In genomic region chr22:21628386-21629261, GRCh38 we compare ENCODE assay signal across 8 cellular contexts. TPM values are rescaled to one million over a fixed set of nuclear protein-coding genes. Genes with fewer than 3 reads are reported as not detected.
DNase-seq lines count a peak whose midpoint lies in the region; ATAC-seq, FAIRE-seq and TF ChIP-seq lines count a peak whose summit lies in the region.

No MANE protein-coding gene starts in this region.

- no peak for FAIRE-seq in H1 (lab: Jason Lieb, UNC)

- no peak overlapping the region for H2BK120ac ChIP-seq in H1 (replicated peaks; ENCODE audit: low read depth, low read length)

- H2AK5ac ChIP-seq in H1 (ENCODE audit: low read depth, low read length), result no peak overlapping the region

- H2BK15ac ChIP-seq in H1 (ENCODE audit: low read length), result no peak overlapping the region

- no peak overlapping the region for H3K23ac ChIP-seq in H1 (ENCODE audit: insufficient read length)

- TF ChIP-seq RAD21 in H1 (IDR thresholded peaks at IDR 0.05 in 1 of 2, conservative IDR thresholded peaks at IDR 0.05 in 1 of 2; ENCODE audit: low read depth in 2 of 2, low read length in 2 of 2) (no peak), neural cell (conservative IDR thresholded peaks at IDR 0.05) (no peak)

- TF ChIP-seq EP300 in H1 (IDR thresholded peaks at IDR 0.05; ENCODE audit: borderline replicate concordance in 1 of 2, low read depth in 2 of 2, low read length in 2 of 2), result no peak
- no peak for TF ChIP-seq EP300 in neural cell (conservative IDR thresholded peaks at IDR 0.05; ENCODE audit: poor library complexity, severe bottlenecking)

- H3K9me3 ChIP-seq in H1 (ENCODE audit: insufficient read depth in 2 of 2, low read depth in 1 of 2, low read length in 1 of 2) (no peaks in the 10 kb centered on the region; a peak in 1 of 4 replicates), neural cell (ENCODE audit: low read length) (no peaks in the 10 kb centered on the region)

- H3K9me2 ChIP-seq in neural cell (ENCODE audit: insufficient read depth, low read length), result no peaks in the 10 kb centered on the region

- no peak overlapping the region for H3K56ac ChIP-seq in H1 (replicated peaks; ENCODE audit: insufficient read length, low read depth, low read length)

- CTCF ChIA-PET in H1 (lab: Charles Lee; ENCODE audit: partially characterized antibody), result interaction anchor here (0.6 to 24.1 kb wide), 19 partner anchors 8 to 179 kb away, joined by 3 to 499 read pairs (median 7); partner anchors contain the start of genes CCDC116 and SDF2L1

- H3K14ac ChIP-seq in H1 (ENCODE audit: insufficient read length), result no peak overlapping the region

- no peak overlapping the region for H2BK20ac ChIP-seq in H1 (ENCODE audit: low read length)

- H3K79me2 ChIP-seq in H1 (ENCODE audit: control insufficient read depth in 1 of 2, insufficient read depth in 2 of 2, low read length in 2 of 2) (peaks cover 0 to 12% of the 10 kb centered on the region in 2 experiments; a peak in 1 of 4 replicates), neural cell (replicated peaks; ENCODE audit: insufficient read depth, low read length) (no peaks in the 10 kb centered on the region)

- H3K27me3 ChIP-seq in H1 (replicated peaks in 1 of 4; ENCODE audit: control insufficient read depth in 3 of 4, extremely low read depth in 1 of 4, insufficient read depth in 3 of 4, low read length in 3 of 4) (no peaks in the 10 kb centered on the region; a peak in 2 of 7 replicates), neural cell (ENCODE audit: insufficient read depth, low read depth, low read length) (no peaks in the 10 kb centered on the region)

- H3K18ac ChIP-seq in H1 (ENCODE audit: extremely low read depth, low read length), result no peak overlapping the region; the same call in 1 of the 2 replicates

- H2BK5ac ChIP-seq in H1 (ENCODE audit: low read depth, low read length), result peak overlapping the region; percentile 94; the same call in 1 of the 2 replicates

- H3K79me1 ChIP-seq in H1 (ENCODE audit: low read depth, low read length), result 0 out of 2 replicates have a peak, but pooled peaks cover 4% of the 10 kb centered on the region

- TF ChIP-seq POLR2A in H1 (IDR thresholded peaks at IDR 0.05; ENCODE audit: control extremely low read depth in 1 of 2, low read depth in 2 of 2, low read length in 2 of 2), result no peak; a peak in 1 of 3 replicates

- no peaks in the 10 kb centered on the region for H3F3A ChIP-seq in neural cell (ENCODE audit: insufficient read depth, low read length, poor library complexity, severe bottlenecking)

- peak overlapping the region; percentile 43; the same call in 1 of the 2 replicates for H2BK12ac ChIP-seq in H1 (ENCODE audit: low read depth, low read length)

- peaks cover 0 to 7% (median 3%) of the 10 kb centered on the region in 4 experiments; a peak in 3 of 8 replicates for H3K36me3 ChIP-seq in H1 (ENCODE audit: control insufficient read depth in 2 of 4, insufficient read depth in 4 of 4, low read length in 3 of 4)
- no peaks in the 10 kb centered on the region for H3K36me3 ChIP-seq in neural cell (ENCODE audit: insufficient read depth, low read length)

- 85% methylated on average over 55 of the region's 74 CpGs; no CpG with 5 or more reads in 1 of the 2 experiments for WGBS in H1 (ENCODE audit: extremely low coverage in 1 of 2, insufficient coverage in 1 of 2, insufficient read length in 1 of 2, insufficient replicate concordance in 2 of 2, low coverage in 1 of 2, low lambda C conversion rate in 2 of 2, missing lambda C conversion rate in 1 of 2), 2 experiments

- DNase-seq in LoVo (ENCODE audit: low spot score), result peak; percentile 22
- no peak for DNase-seq in H1 (ENCODE audit: low read depth in 1 of 2, low spot score in 2 of 2)
- DNase-seq in HCEC 1CT, result no peak

- no peak for TF ChIP-seq CTCF in H1 (IDR thresholded peaks at IDR 0.05; ENCODE audit: control extremely low read depth in 1 of 3, insufficient read depth in 1 of 3, low read depth in 1 of 3, low read length in 3 of 3)
- no peak for TF ChIP-seq CTCF in neural cell (IDR thresholded peaks at IDR 0.05; ENCODE audit: poor library complexity, severe bottlenecking)

- peak overlapping the region; percentile 20 for H4K91ac ChIP-seq in H1 (replicated peaks; ENCODE audit: insufficient read length, low read length)

- POLR2A ChIA-PET in H1 (lab: Charles Lee; ENCODE audit: partially characterized antibody), result interaction anchor here (0.6 to 10.2 kb wide), 16 partner anchors 7 to 66 kb away, joined by 3 to 74 read pairs (median 4); partner anchors contain the start of genes SDF2L1 and UBE2L3

- ATAC-seq in GM19397 (IDR thresholded peaks at IDR 0.05; ENCODE audit: unreplicated experiment), result no peak
- no peak for ATAC-seq in GM21786 (IDR thresholded peaks at IDR 0.05; ENCODE audit: unreplicated experiment)
- ATAC-seq in HG03571 (IDR thresholded peaks at IDR 0.05; ENCODE audit: unreplicated experiment), result no peak

- peak overlapping the region; percentile 86; the same call in 1 of the 2 replicates for H3K4me3 ChIP-seq in GM08714 (ENCODE audit: low read length)
- peak overlapping the region; percentile 52 to 95 (median 86) for H3K4me3 ChIP-seq in H1 (ENCODE audit: extremely low read depth in 1 of 4, insufficient read depth in 2 of 4, low read depth in 3 of 4, low read length in 4 of 4)
- H3K4me3 ChIP-seq in neural cell (ENCODE audit: low read length), result peak overlapping the region; percentile 79

- H3K23me2 ChIP-seq in H1 (ENCODE audit: low read depth, low read length), result no peaks in the 10 kb centered on the region; the same call in 1 of the 2 replicates

- no peak overlapping the region for H2AFZ ChIP-seq in H1 (ENCODE audit: low read length)
- H2AFZ ChIP-seq in neural cell (ENCODE audit: low read depth, low read length), result no peak overlapping the region

- H3K4ac ChIP-seq in H1 (replicated peaks; ENCODE audit: insufficient read length, low read depth, low read length), result peak overlapping the region; percentile 61

- H4K20me1 ChIP-seq in H1 (replicated peaks in 1 of 2; ENCODE audit: control insufficient read depth in 1 of 2, insufficient read depth in 2 of 2, low read length in 2 of 2) (peaks cover 17 to 22% of the 10 kb centered on the region in 2 experiments), neural cell (ENCODE audit: insufficient read depth) (no peaks in the 10 kb centered on the region)

- peak overlapping the region; percentile 97 for H4K8ac ChIP-seq in H1 (ENCODE audit: extremely low read depth, insufficient read depth, low read length)

- peaks cover 0 to 3% (median 2%) of the 10 kb centered on the region in 4 experiments; a peak in 3 of 7 replicates for H3K4me1 ChIP-seq in H1 (replicated peaks in 1 of 4; ENCODE audit: control insufficient read depth in 3 of 4, insufficient read depth in 4 of 4, low read length in 3 of 4)

- H3K27ac ChIP-seq in H1 (ENCODE audit: low read depth, low read length) (no peak overlapping the region), neural cell (ENCODE audit: low read length) (no peak overlapping the region)

- H3K4me2 ChIP-seq in H1 (ENCODE audit: insufficient read depth in 1 of 2, low read depth in 2 of 2, low read length in 2 of 2) (peak overlapping the region; percentile 2 to 83; a peak in 3 of 4 replicates), neural cell (ENCODE audit: low read length) (no peak overlapping the region)

- H4K5ac ChIP-seq in H1 (ENCODE audit: insufficient read length, low read depth, low read length), result peak overlapping the region; percentile 13

- H3K9ac ChIP-seq in H1 (replicated peaks in 1 of 4; ENCODE audit: extremely low read depth in 1 of 4, low read depth in 3 of 4, low read length in 3 of 4), result peak overlapping the region in 1 of 4 experiments; percentile 93; a peak in 2 of 7 replicates
- H3K9ac ChIP-seq in neural cell (ENCODE audit: low read length), result peak overlapping the region; percentile 71

RNA-seq across cellular contexts. Expression of gene YDJC, which starts 1.2 kb away (rescaled TPM):
- 36.5 and 36.7 TPM in 2 replicates for total RNA-seq in H1 (2021; fragmentation: NEBNext Ultra II Directional; extraction: Animal tissue kit (Norgen Biotek cat#: 25700))
- polyA plus RNA-seq in H1 (2011; rRNA removed) (45.2 and 77.7 TPM in 2 replicates), neural cell (20.0 and 27.6 TPM in 2 replicates)
- 52.3 TPM for polyA plus RNA-seq in H1 (2011; cell fraction: cytosol; rRNA removed)
- 67.6 TPM for polyA plus RNA-seq in H1 (2011; cell fraction: nucleus; rRNA removed)
- polyA plus RNA-seq in H1 (2012, experiment 1 of 2), result 15.0 to 30.0 TPM (median 26.4 TPM) in 4 replicates
- 25.5 TPM for polyA plus RNA-seq in H1 (2012, experiment 2 of 2)
- polyA plus RNA-seq in H1 (2013, experiment 1 of 2), result 27.5 TPM
- 26.7 TPM for polyA plus RNA-seq in H1 (2013, experiment 2 of 2)
- 4.1 and 7.6 TPM in 2 replicates for polyA minus RNA-seq in H1 (2011; rRNA and poly(A)+ RNA removed)
- polyA minus RNA-seq in H1 (2011; cell fraction: cytosol; rRNA and poly(A)+ RNA removed), result 21.9 TPM
- 36.6 TPM for polyA minus RNA-seq in H1 (2011; cell fraction: nucleus; rRNA and poly(A)+ RNA removed)
- polyA minus RNA-seq in neural cell, result 10.9 and 11.2 TPM in 2 replicates

RNA-seq across cellular contexts. Expression of gene CCDC116, which starts 3.9 kb away (rescaled TPM):
- not detected in 2 replicates for total RNA-seq in H1 (2021; fragmentation: NEBNext Ultra II Directional; extraction: Animal tissue kit (Norgen Biotek cat#: 25700))
- polyA plus RNA-seq in H1 (2011; rRNA removed) (0.08 and 0.14 TPM in 2 replicates), neural cell (0.28 and 1.1 TPM in 2 replicates)
- polyA plus RNA-seq in H1 (2011; cell fraction: cytosol; rRNA removed), result 0.09 TPM
- 0.39 TPM for polyA plus RNA-seq in H1 (2011; cell fraction: nucleus; rRNA removed)
- 0.08 to 0.15 TPM (median 0.14 TPM) in 3 of 4 replicates, not detected in the other for polyA plus RNA-seq in H1 (2012, experiment 1 of 2)
- not detected for polyA plus RNA-seq in H1 (2012, experiment 2 of 2)
- 0.16 TPM for polyA plus RNA-seq in H1 (2013, experiment 1 of 2)
- 0.07 TPM for polyA plus RNA-seq in H1 (2013, experiment 2 of 2)
- not detected in 2 replicates for polyA minus RNA-seq in H1 (2011; rRNA and poly(A)+ RNA removed)
- not detected for polyA minus RNA-seq in H1 (2011; cell fraction: cytosol; rRNA and poly(A)+ RNA removed)
- not detected for polyA minus RNA-seq in H1 (2011; cell fraction: nucleus; rRNA and poly(A)+ RNA removed)
- 0.49 and 0.81 TPM in 2 replicates for polyA minus RNA-seq in neural cell

RNA-seq across cellular contexts. Expression of gene SDF2L1, which starts 13.5 kb away (rescaled TPM):
- total RNA-seq in H1 (2021; fragmentation: NEBNext Ultra II Directional; extraction: Animal tissue kit (Norgen Biotek cat#: 25700)), result 51.1 and 54.5 TPM in 2 replicates
- polyA plus RNA-seq in H1 (2011; rRNA removed), result 59.6 and 75.4 TPM in 2 replicates
- 53.2 TPM for polyA plus RNA-seq in H1 (2011; cell fraction: cytosol; rRNA removed)
- 35.8 TPM for polyA plus RNA-seq in H1 (2011; cell fraction: nucleus; rRNA removed)
- 62.8 to 79.1 TPM (median 67.2 TPM) in 4 replicates for polyA plus RNA-seq in H1 (2012, experiment 1 of 2)
- 42.2 TPM for polyA plus RNA-seq in H1 (2012, experiment 2 of 2)
- polyA plus RNA-seq in H1 (2013, experiment 1 of 2), result 28.1 TPM
- 37.2 TPM for polyA plus RNA-seq in H1 (2013, experiment 2 of 2)
- polyA minus RNA-seq in H1 (2011; rRNA and poly(A)+ RNA removed), result 11.2 and 14.4 TPM in 2 replicates
- polyA minus RNA-seq in H1 (2011; cell fraction: cytosol; rRNA and poly(A)+ RNA removed), result 20.5 TPM
- 13.1 TPM for polyA minus RNA-seq in H1 (2011; cell fraction: nucleus; rRNA and poly(A)+ RNA removed)
- 11.0 and 11.6 TPM in 2 replicates for polyA plus RNA-seq in neural cell
- polyA minus RNA-seq in neural cell, result 5.2 and 6.3 TPM in 2 replicates

RNA-seq across cellular contexts. Expression of gene PPIL2, which starts 37.2 kb away (rescaled TPM):
- total RNA-seq in H1 (2021; fragmentation: NEBNext Ultra II Directional; extraction: Animal tissue kit (Norgen Biotek cat#: 25700)), result 34.4 and 37.7 TPM in 2 replicates
- polyA plus RNA-seq in H1 (2011; rRNA removed), result 34.6 and 46.4 TPM in 2 replicates
- 38.7 TPM for polyA plus RNA-seq in H1 (2011; cell fraction: cytosol; rRNA removed)
- polyA plus RNA-seq in H1 (2011; cell fraction: nucleus; rRNA removed), result 145 TPM
- 34.0 to 37.8 TPM (median 35.7 TPM) in 4 replicates for polyA plus RNA-seq in H1 (2012, experiment 1 of 2)
- polyA plus RNA-seq in H1 (2012, experiment 2 of 2), result 30.2 TPM
- polyA plus RNA-seq in H1 (2013, experiment 1 of 2), result 29.8 TPM
- 22.9 TPM for polyA plus RNA-seq in H1 (2013, experiment 2 of 2)
- 31.1 and 39.8 TPM in 2 replicates for polyA minus RNA-seq in H1 (2011; rRNA and poly(A)+ RNA removed)
- polyA minus RNA-seq in H1 (2011; cell fraction: cytosol; rRNA and poly(A)+ RNA removed), result 18.9 TPM
- 43.9 TPM for polyA minus RNA-seq in H1 (2011; cell fraction: nucleus; rRNA and poly(A)+ RNA removed)
- 43.0 and 47.3 TPM in 2 replicates for polyA plus RNA-seq in neural cell
- polyA minus RNA-seq in neural cell, result 40.7 and 50.0 TPM in 2 replicates
